ENCODE assay signal across 8 cellular contexts in genomic region chr5:150779397-150780179, GRCh38. TPM values are rescaled to one million over a fixed set of nuclear protein-coding genes. Genes with fewer than 3 reads are reported as not detected.
DNase-seq lines count a peak whose midpoint lies in the region; ATAC-seq and TF ChIP-seq lines count a peak whose summit lies in the region.

No MANE protein-coding gene starts in this region.

- H3K4me1 Mint-ChIP-seq in activated CD8-positive, alpha-beta T cell treated with anti-CD3 and anti-CD28 coated beads for 36 hours (ENCODE audit: low read depth), result peaks cover 62% of the 10 kb centered on the region

- TF ChIP-seq POLR2A in testis (IDR thresholded peaks at IDR 0.05), result no peak

- 29 to 31% methylated on average over 13 of the region's 13 CpGs for WGBS in testis, 2 donors

- no peak overlapping the region for H2AFZ ChIP-seq in ACC112 (ENCODE audit: low read length, unreplicated experiment)

- H3K36me3 ChIP-seq in ACC112 (ENCODE audit: insufficient read depth, low read length), result no peaks in the 10 kb centered on the region
- H3K36me3 ChIP-seq in testis (ENCODE audit: low read depth, missing control alignments), result no peaks in the 10 kb centered on the region

- H3K4me3 ChIP-seq in ACC112 (ENCODE audit: low read depth, low read length), result peak overlapping the region; percentile 90
- peak overlapping the region; percentile 76 for H3K4me3 ChIP-seq in iPS-18c (ENCODE audit: insufficient read depth, low read depth, low read length)
- peak overlapping the region; percentile 64 to 76 for H3K4me3 ChIP-seq in testis

- CTCF ChIA-PET in activated CD8-positive, alpha-beta T cell treated with anti-CD3 and anti-CD28 coated beads for 36 hours (lab: Charles Lee), result interaction anchor here (0.7 to 4.2 kb wide), 18 partner anchors 7 to 226 kb away, joined by 3 to 36 read pairs (median 8); partner anchors contain the start of genes DCTN4, IRGM and RBM22

- H3K4me3 Mint-ChIP-seq in activated CD8-positive, alpha-beta T cell treated with anti-CD3 and anti-CD28 coated beads for 36 hours, result peak overlapping the region; percentile 99

- H3K36me3 Mint-ChIP-seq in activated CD8-positive, alpha-beta T cell treated with anti-CD3 and anti-CD28 coated beads for 36 hours (ENCODE audit: low read depth), result peaks cover 2% of the 10 kb centered on the region

- no peaks in the 10 kb centered on the region for H3K9me3 Mint-ChIP-seq in activated CD8-positive, alpha-beta T cell treated with anti-CD3 and anti-CD28 coated beads for 36 hours

- H3K27me3 ChIP-seq in ACC112 (ENCODE audit: insufficient read depth, low read length) (no peaks in the 10 kb centered on the region), testis (no peaks in the 10 kb centered on the region)

- intact Hi-C loops in activated CD8-positive, alpha-beta T cell treated with anti-CD3 and anti-CD28 coated beads for 36 hours (cut with micrococcal nuclease), result loop anchor here (5.0 to 10.0 kb wide), 2 partner anchors 77 to 215 kb away; partner anchors contain the start of gene RBM22
- intact Hi-C loops in testis (cut with DNase I; ENCODE audit: low total_unique reads), result no loop called here

- no peaks in the 10 kb centered on the region for H3K9me3 ChIP-seq in iPS-18c (ENCODE audit: control insufficient read depth, insufficient read depth, low read length)
- H3K9me3 ChIP-seq in testis, result no peaks in the 10 kb centered on the region

- POLR2A ChIA-PET in activated CD8-positive, alpha-beta T cell treated with anti-CD3 and anti-CD28 coated beads for 36 hours (lab: Charles Lee), result interaction anchor here (0.7 to 2.2 kb wide), 7 partner anchors 10 to 375 kb away, joined by 3 to 8 read pairs (median 6); partner anchors contain the start of genes DCTN4 and RBM22

- H3K4me1 ChIP-seq in ACC112 (ENCODE audit: control insufficient read depth, insufficient read depth, low read length, unreplicated experiment) (peaks cover 52% of the 10 kb centered on the region), testis (peaks cover 29% of the 10 kb centered on the region)

- peak overlapping the region; percentile 93 for H3K27ac Mint-ChIP-seq in activated CD8-positive, alpha-beta T cell treated with anti-CD3 and anti-CD28 coated beads for 36 hours

- DNase-seq in HCEC 1CT, result peak; percentile 69
- DNase-seq in activated CD8-positive, alpha-beta T cell treated with anti-CD3 and anti-CD28 coated beads for 36 hours, result no peak
- DNase-seq in testis, result no peak
- no peak for DNase-seq in stimulated activated CD4-positive, alpha-beta T cell treated with anti-CD3 and anti-CD28 coated beads, Interleukin-1b, Interleukin-23, amount 100 ng/mL, for 48 hours
- DNase-seq in dermis blood vessel endothelial cell, result no peak

- peak overlapping the region; percentile 95 for H3K27ac ChIP-seq in ACC112 (ENCODE audit: low read depth, low read length)
- peak overlapping the region; percentile 57 to 90 for H3K27ac ChIP-seq in testis

- no peak for TF ChIP-seq CTCF in activated CD8-positive, alpha-beta T cell treated with anti-CD3 and anti-CD28 coated beads for 36 hours (IDR thresholded peaks at IDR 0.05)
- no peak for TF ChIP-seq CTCF in testis (IDR thresholded peaks at IDR 0.05)

- H3K79me2 ChIP-seq in ACC112 (ENCODE audit: control insufficient read depth, insufficient read depth, low read length, unreplicated experiment), result peaks cover 61% of the 10 kb centered on the region

- no peak for ATAC-seq in activated CD8-positive, alpha-beta T cell treated with anti-CD3 and anti-CD28 coated beads for 36 hours
- no peak for ATAC-seq in HG02571 (IDR thresholded peaks at IDR 0.05; ENCODE audit: unreplicated experiment)

- no peaks in the 10 kb centered on the region for H3K27me3 Mint-ChIP-seq in activated CD8-positive, alpha-beta T cell treated with anti-CD3 and anti-CD28 coated beads for 36 hours

RNA-seq across cellular contexts. Expression of gene SMIM3, which starts 1.0 kb away (rescaled TPM):
- 1 to 10 TPM; 8.6 to 8.8 TPM for total RNA-seq in activated CD8-positive, alpha-beta T cell treated with anti-CD3 and anti-CD28 coated beads for 36 hours
- 1 to 10 TPM; 8.1 to 8.8 TPM for total RNA-seq in testis
- 8.7 TPM for polyA plus RNA-seq in testis (ENCODE audit: insufficient read depth, low read depth, low replicate concordance)
- total RNA-seq in dermis blood vessel endothelial cell, result 3.5 and 4.1 TPM in 2 replicates

RNA-seq across cellular contexts. Expression of gene DCTN4, which starts 20.8 kb away (rescaled TPM):
- 10 to 100 TPM; 30.1 to 35.5 TPM for total RNA-seq in activated CD8-positive, alpha-beta T cell treated with anti-CD3 and anti-CD28 coated beads for 36 hours
- total RNA-seq in testis (10 to 100 TPM; 91.5 to 94.0 TPM), dermis blood vessel endothelial cell (33.7 and 48.0 TPM in 2 replicates)
- polyA plus RNA-seq in testis (ENCODE audit: insufficient read depth, low read depth, low replicate concordance), result 55.7 TPM
